8 cellular contexts compared by ENCODE assay signal in the genomic region with DNA sequence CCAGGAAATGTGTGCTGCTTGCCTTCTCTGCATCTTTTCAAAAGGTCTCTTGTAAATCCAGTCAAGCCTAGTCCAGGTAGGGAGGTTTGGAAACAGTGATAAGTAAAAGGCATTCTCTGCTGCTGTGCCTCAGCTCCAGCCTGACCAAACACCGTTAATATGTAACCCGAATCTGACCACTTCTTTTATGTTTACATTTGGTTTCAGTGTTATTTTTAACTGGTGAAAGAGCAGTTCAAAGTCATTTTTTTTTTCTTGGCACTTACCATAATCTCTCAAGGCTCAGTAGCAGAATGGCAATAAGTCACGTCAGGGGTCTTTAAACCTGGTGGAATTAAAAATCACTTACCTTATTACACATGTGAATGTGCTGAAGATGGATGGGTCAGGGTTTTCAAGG.
A peak's percentile ranks its signal among the peaks of the same experiment; 100 is the strongest.
DNase-seq lines count a peak whose midpoint lies in the region; ATAC-seq and TF ChIP-seq lines count a peak whose summit lies in the region.

No MANE protein-coding gene starts in this region.

- ATAC-seq in GM19463 (IDR thresholded peaks at IDR 0.05; ENCODE audit: unreplicated experiment) (peak; percentile 39), HG03460 (IDR thresholded peaks at IDR 0.05; ENCODE audit: unreplicated experiment) (peak; percentile 39), omental fat pad (ENCODE audit: low FRiP score) (no peak)

- H3K4me3 ChIP-seq in fibroblast of villous mesenchyme (ENCODE audit: low read depth, low read length) (no peak overlapping the region), testis (no peak overlapping the region)

- H3K36me3 ChIP-seq in testis (ENCODE audit: low read depth, missing control alignments) = no peaks in the 10 kb centered on the region

- DNase-seq in Caki2 (ENCODE audit: low read depth) (peak; percentile 92), fibroblast of villous mesenchyme (ENCODE audit: low read depth) (peak; percentile 68), omental fat pad (ENCODE audit: low spot score) (no peak), NCI-H1105 treated with DMSO at 0.1 percent for 48 hours (lab: John Stamatoyannopoulos, UW) (no peak), KG1 (lab: John Stamatoyannopoulos, UW) (no peak), testis (no peak)

- no peaks in the 10 kb centered on the region for H3K27me3 ChIP-seq in testis

- in situ Hi-C loops in Caki2 (cut with HindIII; ENCODE audit: low pct_unique_long_range_greater_than_20kb, low sequenced_read_pairs) = no loop called here

- 36 to 39% methylated on average over 3 of the region's 3 CpGs for WGBS in testis, 2 donors

- no peak for TF ChIP-seq POLR2A in testis (IDR thresholded peaks at IDR 0.05)

- no peaks in the 10 kb centered on the region for H3K9me3 ChIP-seq in testis

- no peaks in the 10 kb centered on the region for H3K4me1 ChIP-seq in testis

- H3K27ac ChIP-seq in testis = no peak overlapping the region

- intact Hi-C loops in testis (cut with DNase I; ENCODE audit: low total_unique reads) = no loop called here

- no peak for TF ChIP-seq CTCF in fibroblast of villous mesenchyme (IDR thresholded peaks at IDR 0.05; ENCODE audit: insufficient read depth, low read depth, low read length)
- no peak for TF ChIP-seq CTCF in omental fat pad (IDR thresholded peaks at IDR 0.05)
- no peak for TF ChIP-seq CTCF in testis (IDR thresholded peaks at IDR 0.05)

Comparison
In these comparisons a context has a peak if more than half of its experiments do, and no peak if none do; other contexts are left out.
1. DNase-seq: peak in Caki2 (single experiment) and fibroblast of villous mesenchyme (single experiment); none in omental fat pad (single experiment), NCI-H1105 treated with DMSO at 0.1 percent for 48 hours (single experiment), KG1 (single experiment) and testis (single experiment).